ENCODE assay signal across 15 cellular contexts in the genomic region with DNA sequence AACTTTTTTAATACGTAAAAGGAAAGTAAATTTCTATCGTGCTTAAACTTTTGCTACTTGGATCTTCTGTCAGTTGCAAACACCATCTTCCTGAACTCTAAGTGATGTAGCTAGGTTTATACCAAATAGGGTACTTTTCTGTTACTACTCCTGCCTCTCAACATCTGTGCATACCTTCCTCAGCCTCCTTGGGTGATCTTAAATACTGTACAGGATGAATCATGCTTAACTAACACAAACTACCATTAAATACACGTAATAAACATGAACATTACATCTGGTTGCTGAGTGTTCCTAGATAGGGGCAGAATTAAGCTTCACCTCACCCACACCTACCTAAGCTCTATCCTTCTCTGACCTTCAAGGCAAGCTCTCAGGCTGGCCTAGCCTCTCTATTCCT.
"Had no signal": no experiment of that assay in that cellular context is flagged by ENCODE, and none has a peak within 500 bp of the region (broad histone marks: within the 10 kb centered on the region; RNA-seq: fewer than 3 reads in every experiment).

No MANE protein-coding gene starts in this region.

- ATAC-seq: activated CD4-positive, CD25-positive, alpha-beta regulatory T cell treated with anti-CD3 and anti-CD28 coated beads, Interleukin-2, amount 50 U/mL, for 24 hours; T-cell had no signal

- H3K4me3 ChIP-seq: right atrium auricular region, tibial artery, uterus had no signal

- DNase-seq: activated CD4-positive, alpha-beta T cell treated with anti-CD3 and anti-CD28 coated beads, Interleukin-2, amount 50 U/mL, for 1 hour; activated naive CD4-positive, alpha-beta T cell treated with anti-CD3 and anti-CD28 coated beads, Interleukin-2, amount 10 ng/mL, durations not matched to agents 7 days and 5 days; dermis blood vessel endothelial cell; glutamatergic neuron; hypothalamus; kidney glomerular epithelial cell; small intestine; stimulated activated CD4-positive, alpha-beta T cell treated with anti-CD3 and anti-CD28 coated beads, Interleukin-4, amount 100 ng/mL, for 24 hours; stimulated activated naive CD4-positive, alpha-beta T cell; T-cell; T-helper 9 cell; tibial artery; uterus had no signal
